8 cellular contexts compared by ENCODE assay signal in genomic region chr7:65269150-65269856, GRCh38.
DNase-seq lines count a peak whose midpoint lies in the region; ATAC-seq and TF ChIP-seq lines count a peak whose summit lies in the region.

No MANE protein-coding gene starts in this region.

- no peaks in the 10 kb centered on the region for H4K20me1 ChIP-seq in osteoblast (ENCODE audit: insufficient read depth, low read length)

- WGBS in transverse colon (ENCODE audit: low coverage in 1 of 2), 2 donors, result 0 to 6% methylated on average over 1 to 37 of the region's 37 CpGs

- H3K27ac ChIP-seq in A673 (ENCODE audit: low read depth, low read length, poor library complexity, severe bottlenecking) (peak overlapping the region; percentile 63), osteoblast (ENCODE audit: low read depth, low read length) (no peak overlapping the region), transverse colon (no peak overlapping the region)

- H2AFZ ChIP-seq in osteoblast (ENCODE audit: low read length), result peak overlapping the region; percentile 87

- peaks cover 4% of the 10 kb centered on the region for H3K4me1 ChIP-seq in A673 (ENCODE audit: insufficient read depth, low read length, poor library complexity, severe bottlenecking)
- H3K4me1 ChIP-seq in osteoblast (ENCODE audit: insufficient read depth, low read length), result no peaks in the 10 kb centered on the region
- peaks cover 0 to 11% (median 3%) of the 10 kb centered on the region in 4 donors for H3K4me1 ChIP-seq in transverse colon

- H3K27me3 ChIP-seq in A673 (replicated peaks; ENCODE audit: insufficient read depth, low read depth, low read length, poor library complexity) (no peaks in the 10 kb centered on the region), osteoblast (ENCODE audit: insufficient read depth, low read length) (peaks cover 8% of the 10 kb centered on the region), transverse colon (peaks cover 54% of the 10 kb centered on the region)

- TF ChIP-seq POLR2A in transverse colon (IDR thresholded peaks at IDR 0.05), result no peak

- H3K79me2 ChIP-seq in osteoblast (ENCODE audit: insufficient read depth, low read length), result no peaks in the 10 kb centered on the region

- ATAC-seq in GM18511 (IDR thresholded peaks at IDR 0.05; ENCODE audit: unreplicated experiment) (peak; percentile 94), HG02943 (IDR thresholded peaks at IDR 0.05; ENCODE audit: low read depth, unreplicated experiment) (peak; percentile 96)

- H3K4me2 ChIP-seq in osteoblast (ENCODE audit: insufficient read depth, low read length), result peak overlapping the region; percentile 83

- BruUV-seq in A673 (replicated peaks; lab: Mats Ljungman, UMichigan), result no TSS peak

- CTCF ChIA-PET in A673 (lab: Charles Lee), result interaction anchor here (0.5 kb wide), 1 partner anchor 231 kb away, joined by 4 read pairs; no protein-coding TSS in a partner anchor

- H3K9me3 ChIP-seq in A673 (ENCODE audit: low read depth, low read length, poor library complexity, severe bottlenecking), result peaks cover under 1% of the 10 kb centered on the region
- no peaks in the 10 kb centered on the region for H3K9me3 ChIP-seq in osteoblast (ENCODE audit: low read depth, low read length)
- peaks cover 0 to 2% of the 10 kb centered on the region in 2 donors for H3K9me3 ChIP-seq in transverse colon

- TF ChIP-seq CTCF in A673 (conservative IDR thresholded peaks at IDR 0.05; ENCODE audit: low read depth, low read length) (no peak), osteoblast (IDR thresholded peaks at IDR 0.05; ENCODE audit: extremely low read depth, low read depth, low read length) (no peak), transverse colon (IDR thresholded peaks at IDR 0.05) (no peak)

- DNase-seq in A673 (ENCODE audit: low spot score) (peak; percentile 98), NCI-H2107 (lab: John Stamatoyannopoulos, UW) (peak; percentile 66), fibroblast of the conjunctiva (ENCODE audit: low read depth) (peak; percentile 42), osteoblast (ENCODE audit: insufficient read length, low spot score, missing footprints) (peak; percentile 86), transverse colon (no peak)
- peak; percentile 68 to 75 for DNase-seq in activated CD4-positive, alpha-beta T cell treated with anti-CD3 and anti-CD28 coated beads, Interleukin-2, amount 50 U/mL, for 48 hours

- no peak for TF ChIP-seq EP300 in transverse colon (IDR thresholded peaks at IDR 0.05; ENCODE audit: low read depth)

- intact Hi-C loops in A673 (cut with micrococcal nuclease; ENCODE audit: unreplicated experiment) (no loop called here), transverse colon (cut with DNase I; ENCODE audit: low total_unique reads) (no loop called here)

- peak overlapping the region; percentile 68 for H3K4me3 ChIP-seq in A673 (ENCODE audit: low read depth, low read length, poor library complexity, severe bottlenecking)
- peak overlapping the region; percentile 65 for H3K4me3 ChIP-seq in osteoblast (ENCODE audit: insufficient read depth, low read length)
- peak overlapping the region in 2 of 4 donors; percentile 32 for H3K4me3 ChIP-seq in transverse colon

- POLR2A ChIA-PET in A673 (lab: Charles Lee; ENCODE audit: low non-redundant PET), result interaction anchor here (0.6 kb wide), 1 partner anchor 25 kb away, joined by 4 read pairs; no protein-coding TSS in a partner anchor

- in situ Hi-C loops in transverse colon (cut with MboI; ENCODE audit: low pct_ligation_motif_present in 1 of 4, low pct_unique_long_range_greater_than_20kb in 1 of 4, low sequenced_read_pairs in 3 of 4), result no loop called here

- H3K36me3 ChIP-seq in A673 (ENCODE audit: insufficient read depth, low read length, poor library complexity, severe bottlenecking) (no peaks in the 10 kb centered on the region), osteoblast (ENCODE audit: insufficient read depth, low read length) (no peaks in the 10 kb centered on the region), transverse colon (no peaks in the 10 kb centered on the region)
